ENCODE assay signal across 15 cellular contexts in genomic region chr6:14321992-14322772, GRCh38.
DNase-seq lines count a peak whose midpoint lies in the region; ATAC-seq and TF ChIP-seq lines count a peak whose summit lies in the region.
"Had no signal": no experiment of that assay in that cellular context is flagged by ENCODE, and none has a peak within 500 bp of the region (broad histone marks: within the 10 kb centered on the region; RNA-seq: fewer than 3 reads in every experiment).

No MANE protein-coding gene starts in this region.

- H3K9me3 ChIP-seq in ascending aorta: no peaks in the 10 kb centered on the region
- H3K9me3 ChIP-seq: thyroid gland had no signal

- no peak overlapping the region for H3K4me3 Mint-ChIP-seq in progenitor cell of endocrine pancreas (ENCODE audit: low read depth)
- H3K4me3 Mint-ChIP-seq in stimulated activated naive B cell treated with anti-CD40 and anti-IgM and Interleukin-4, amounts not matched to agents 10 μg/mL and 1 μg/mL and 100 μg/mL, for 72 hours: no peak overlapping the region
- H3K4me3 Mint-ChIP-seq: T-helper 17 cell had no signal

- intact Hi-C loops in ascending aorta (cut with DNase I): no loop called here

- no peaks in the 10 kb centered on the region for H3K27me3 ChIP-seq in ascending aorta
- H3K27me3 ChIP-seq: cardiac muscle cell, thyroid gland had no signal

- DNase-seq in NCI-H187 (lab: John Stamatoyannopoulos, UW) (peak; percentile 12 to 54), NCI-H187 treated with DMSO at 0.1 percent for 48 hours (lab: John Stamatoyannopoulos, UW) (no peak), NCI-H460 (ENCODE audit: extremely low read depth, low read depth) (peak; percentile 2), foreskin fibroblast (no peak), progenitor cell of endocrine pancreas (ENCODE audit: low spot score, unreplicated experiment) (no peak), ascending aorta (ENCODE audit: low spot score in 2 of 2) (no peak)
- no peak for DNase-seq in stimulated activated naive B cell treated with anti-CD40 and anti-IgM and Interleukin-4, amounts not matched to agents 10 μg/mL and 1 μg/mL and 100 μg/mL, for 72 hours
- DNase-seq: activated CD4-positive, alpha-beta T cell treated with anti-CD3 and anti-CD28 coated beads, Interleukin-2, amount 50 U/mL, for 48 hours; activated gamma-delta T cell treated with Interleukin-2 at 50 U/mL for 16 hours; GM23248; NCI-H1105; T-helper 17 cell had no signal

- no peaks in the 10 kb centered on the region for H3K36me3 Mint-ChIP-seq in progenitor cell of endocrine pancreas (ENCODE audit: insufficient read depth)
- H3K36me3 Mint-ChIP-seq in stimulated activated naive B cell treated with anti-CD40 and anti-IgM and Interleukin-4, amounts not matched to agents 10 μg/mL and 1 μg/mL and 100 μg/mL, for 72 hours: peaks cover 8 to 27% of the 10 kb centered on the region in 2 donors

- no peak overlapping the region for H3K27ac ChIP-seq in ascending aorta
- H3K27ac ChIP-seq: cardiac muscle cell, GM23248, thyroid gland had no signal

- no peaks in the 10 kb centered on the region for H3K27me3 Mint-ChIP-seq in progenitor cell of endocrine pancreas
- H3K27me3 Mint-ChIP-seq in stimulated activated naive B cell treated with anti-CD40 and anti-IgM and Interleukin-4, amounts not matched to agents 10 μg/mL and 1 μg/mL and 100 μg/mL, for 72 hours: no peaks in the 10 kb centered on the region

- no peaks in the 10 kb centered on the region for H3K4me1 ChIP-seq in ascending aorta

- peaks cover 3% of the 10 kb centered on the region for H3K9me3 Mint-ChIP-seq in progenitor cell of endocrine pancreas (ENCODE audit: low read depth)
- H3K9me3 Mint-ChIP-seq in stimulated activated naive B cell treated with anti-CD40 and anti-IgM and Interleukin-4, amounts not matched to agents 10 μg/mL and 1 μg/mL and 100 μg/mL, for 72 hours: no peaks in the 10 kb centered on the region

- peak overlapping the region; percentile 60 for H3K27ac Mint-ChIP-seq in progenitor cell of endocrine pancreas
- H3K27ac Mint-ChIP-seq in stimulated activated naive B cell treated with anti-CD40 and anti-IgM and Interleukin-4, amounts not matched to agents 10 μg/mL and 1 μg/mL and 100 μg/mL, for 72 hours: no peak overlapping the region
- H3K27ac Mint-ChIP-seq: T-helper 17 cell had no signal

- H3K36me3 ChIP-seq in ascending aorta: no peaks in the 10 kb centered on the region
- H3K36me3 ChIP-seq: cardiac muscle cell, thyroid gland had no signal

- TF ChIP-seq CTCF in foreskin fibroblast (IDR thresholded peaks at IDR 0.05; ENCODE audit: low read depth, low read length) (peak; percentile 11), progenitor cell of endocrine pancreas (IDR thresholded peaks at IDR 0.05; ENCODE audit: unreplicated experiment) (no peak), ascending aorta (IDR thresholded peaks at IDR 0.05) (no peak)

- H3K4me3 ChIP-seq in foreskin fibroblast (ENCODE audit: low read depth in 1 of 2, low read length in 2 of 2) (no peak overlapping the region), ascending aorta (no peak overlapping the region)
- H3K4me3 ChIP-seq: cardiac muscle cell, GM23248, thyroid gland had no signal

- peaks cover 54% of the 10 kb centered on the region for H3K4me1 Mint-ChIP-seq in progenitor cell of endocrine pancreas (ENCODE audit: low read depth)
- peaks cover 26 to 56% of the 10 kb centered on the region in 2 donors for H3K4me1 Mint-ChIP-seq in stimulated activated naive B cell treated with anti-CD40 and anti-IgM and Interleukin-4, amounts not matched to agents 10 μg/mL and 1 μg/mL and 100 μg/mL, for 72 hours

- no peak for ATAC-seq in stimulated activated naive B cell treated with anti-CD40 and anti-IgM and Interleukin-4, amounts not matched to agents 10 μg/mL and 1 μg/mL and 100 μg/mL, for 72 hours (replicated peaks)
- ATAC-seq in HG03442 (IDR thresholded peaks at IDR 0.05; ENCODE audit: unreplicated experiment): no peak
- ATAC-seq: T-helper 17 cell had no signal

Comparison
In these comparisons a context has a peak if more than half of its experiments do, and no peak if none do; other contexts are left out.
1. DNase-seq: peak in NCI-H187 (2 of 2) and NCI-H460 (single experiment); none in NCI-H187 treated with DMSO at 0.1 percent for 48 hours (single experiment), foreskin fibroblast (0 of 2), progenitor cell of endocrine pancreas (single experiment), stimulated activated naive B cell treated with anti-CD40 and anti-IgM and Interleukin-4, amounts not matched to agents 10 μg/mL and 1 μg/mL and 100 μg/mL, for 72 hours (single experiment) and ascending aorta (0 of 2).